In genomic region chr2:87750560-87750959, GRCh38 we compare ENCODE assay signal across 1 cellular context. TPM values are rescaled to one million over a fixed set of nuclear protein-coding genes. Genes with fewer than 3 reads are reported as not detected.
"Had no signal": no experiment of that assay in that cellular context is flagged by ENCODE, and none has a peak within 500 bp of the region (broad histone marks: within the 10 kb centered on the region; RNA-seq: fewer than 3 reads in every experiment).

No MANE protein-coding gene starts in this region.

RNA-seq across cellular contexts. Expression of gene PLGLB2, which starts 2.7 kb away (rescaled TPM):
- total RNA-seq: prostate gland had no signal
